In genomic region chr1:149886396-149887195, GRCh38 we compare ENCODE assay signal across 8 cellular contexts. TPM values are rescaled to one million over a fixed set of nuclear protein-coding genes. Genes with fewer than 3 reads are reported as not detected.
A peak's percentile ranks its signal among the peaks of the same experiment; 100 is the strongest.
DNase-seq lines count a peak whose midpoint lies in the region; ATAC-seq and TF ChIP-seq lines count a peak whose summit lies in the region.

No MANE protein-coding gene starts in this region.

- TF ChIP-seq CTCF in kidney epithelial cell (IDR thresholded peaks at IDR 0.05; ENCODE audit: insufficient read depth, low read length, poor library complexity, severe bottlenecking): no peak

- peak overlapping the region; percentile 60 for H3K4me3 ChIP-seq in kidney epithelial cell (ENCODE audit: low read depth, low read length)

- no peaks in the 10 kb centered on the region for H3K27me3 ChIP-seq in kidney epithelial cell (ENCODE audit: control insufficient read depth, insufficient read depth, low read length)

- ATAC-seq in GM19043 (IDR thresholded peaks at IDR 0.05; ENCODE audit: low read depth, unreplicated experiment) (peak; percentile 43), HG03354 (IDR thresholded peaks at IDR 0.05; ENCODE audit: poor library complexity, severe bottlenecking, unreplicated experiment) (peak; percentile 58)
- ATAC-seq in activated CD4-positive, CD25-positive, alpha-beta regulatory T cell treated with anti-CD3 and anti-CD28 coated beads, Interleukin-2, amount 50 U/mL, for 24 hours: peak; percentile 74 to 81

- no peaks in the 10 kb centered on the region for H3K36me3 ChIP-seq in kidney epithelial cell (ENCODE audit: control insufficient read depth, insufficient read depth, low read length)

- peak; percentile 91 for DNase-seq in AG20443 (ENCODE audit: low spot score)
- peak; percentile 99 to 100 for DNase-seq in NCI-H446 (lab: John Stamatoyannopoulos, UW)
- peak; percentile 97 for DNase-seq in cerebellum (ENCODE audit: low spot score)
- peak; percentile 98 for DNase-seq in kidney epithelial cell (ENCODE audit: low read depth)
- peak; percentile 82 for DNase-seq in stimulated activated CD4-positive, alpha-beta T cell treated with anti-CD3 and anti-CD28 coated beads, Interleukin-15, amount 100 ng/mL, for 24 hours

RNA-seq across cellular contexts. Expression of gene BOLA1, which starts 12.8 kb away (rescaled TPM):
- total RNA-seq in cerebellum: 6.5 TPM
- total RNA-seq in kidney epithelial cell: 17.7 and 27.9 TPM in 2 replicates

RNA-seq across cellular contexts. Expression of gene SV2A, which starts 31.0 kb away (rescaled TPM):
- total RNA-seq in cerebellum: 63.2 TPM
- 13.2 and 14.1 TPM in 2 replicates for total RNA-seq in kidney epithelial cell

RNA-seq across cellular contexts. Expression of gene SF3B4, which starts 41.0 kb away (rescaled TPM):
- 11.3 TPM for total RNA-seq in cerebellum
- 33.1 and 42.2 TPM in 2 replicates for total RNA-seq in kidney epithelial cell

RNA-seq across cellular contexts. Expression of gene MTMR11, which starts 50.1 kb away (rescaled TPM):
- 8.9 TPM for total RNA-seq in cerebellum
- 14.1 and 27.9 TPM in 2 replicates for total RNA-seq in kidney epithelial cell

Comparison
In these comparisons a context has a peak if more than half of its experiments do, and no peak if none do; other contexts are left out.
1. Peak in every context shown above with its lines: DNase-seq, ATAC-seq and H3K4me3 ChIP-seq.